ENCODE assay signal across 1 cellular context in the genomic region with DNA sequence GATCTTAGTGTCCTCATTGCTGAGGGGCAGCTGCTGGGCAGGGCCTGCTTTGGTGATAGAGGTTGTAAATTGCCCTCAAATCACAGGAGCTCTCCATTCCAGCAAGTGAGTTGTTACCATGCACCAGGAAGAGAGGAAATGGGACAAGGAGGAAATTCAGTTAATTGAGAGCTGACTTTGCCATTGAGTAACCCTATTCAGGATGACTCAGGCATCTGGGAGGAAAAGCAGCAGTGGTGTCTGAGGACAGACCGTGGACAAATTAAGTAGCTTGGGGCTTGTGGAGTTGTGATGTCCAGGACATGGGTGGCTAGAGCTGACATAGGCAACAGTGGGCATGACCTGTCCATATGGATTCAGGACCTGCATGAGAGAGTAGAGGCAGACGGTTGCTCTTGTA.
TF ChIP-seq lines count a peak whose summit lies in the region.

No MANE protein-coding gene starts in this region.

TF ChIP-seq in HepG2, 621 proteins besides CTCF, POLR2A, EP300 and RAD21:
- TF ChIP-seq ZNF678 (CRISPR knock-in tag; IDR thresholded peaks at IDR 0.05) (no peak), ZNF710 (CRISPR knock-in tag; IDR thresholded peaks at IDR 0.05; ENCODE audit: borderline replicate concordance) (no peak)
TF ChIP-seq in HepG2: peak in this region for 0.
